In the genomic region with DNA sequence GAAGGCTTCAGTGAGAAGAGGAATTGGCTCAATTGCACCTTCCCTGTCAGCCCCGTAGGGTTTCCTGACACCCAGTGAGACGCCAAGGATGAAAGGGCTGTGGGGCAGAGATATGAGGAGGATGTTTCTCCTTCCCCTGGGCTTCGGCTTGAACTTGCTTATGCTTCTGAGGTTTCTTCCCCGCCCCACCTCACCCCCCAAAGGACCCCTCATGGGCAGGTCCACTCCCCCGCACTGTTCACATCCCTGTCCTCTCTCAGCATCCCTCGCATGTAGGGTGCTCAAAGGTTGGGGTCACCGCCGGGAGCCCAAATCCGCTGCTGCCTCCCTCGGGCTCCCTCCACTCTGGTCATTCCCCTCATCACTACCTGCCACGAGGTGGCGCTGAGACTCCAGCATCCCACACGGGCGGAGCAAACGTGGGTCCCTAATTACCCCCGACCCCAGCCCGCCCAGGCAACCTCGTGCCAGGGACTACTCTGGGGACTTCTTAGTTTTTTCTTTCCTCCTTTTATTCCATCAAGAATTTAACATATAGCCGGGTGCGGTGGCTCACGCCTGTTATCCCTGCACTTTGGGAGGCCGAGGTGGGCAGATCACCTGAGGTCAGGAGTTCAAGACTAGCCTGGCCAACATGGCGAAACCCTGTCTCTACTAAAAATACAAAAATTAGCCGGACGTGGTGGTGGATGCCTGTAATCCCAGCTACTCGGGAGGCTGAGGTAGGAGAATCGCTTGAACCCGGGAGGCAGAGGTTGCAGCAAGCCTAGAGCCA, we compare ENCODE assay signal across 2 cellular contexts.
TF ChIP-seq lines count a peak whose summit lies in the region.

No MANE protein-coding gene starts in this region.

TF ChIP-seq in GM23338, 12 proteins besides CTCF, POLR2A, EP300 and RAD21 (continued from another document):
- TF ChIP-seq, protein P1, sequence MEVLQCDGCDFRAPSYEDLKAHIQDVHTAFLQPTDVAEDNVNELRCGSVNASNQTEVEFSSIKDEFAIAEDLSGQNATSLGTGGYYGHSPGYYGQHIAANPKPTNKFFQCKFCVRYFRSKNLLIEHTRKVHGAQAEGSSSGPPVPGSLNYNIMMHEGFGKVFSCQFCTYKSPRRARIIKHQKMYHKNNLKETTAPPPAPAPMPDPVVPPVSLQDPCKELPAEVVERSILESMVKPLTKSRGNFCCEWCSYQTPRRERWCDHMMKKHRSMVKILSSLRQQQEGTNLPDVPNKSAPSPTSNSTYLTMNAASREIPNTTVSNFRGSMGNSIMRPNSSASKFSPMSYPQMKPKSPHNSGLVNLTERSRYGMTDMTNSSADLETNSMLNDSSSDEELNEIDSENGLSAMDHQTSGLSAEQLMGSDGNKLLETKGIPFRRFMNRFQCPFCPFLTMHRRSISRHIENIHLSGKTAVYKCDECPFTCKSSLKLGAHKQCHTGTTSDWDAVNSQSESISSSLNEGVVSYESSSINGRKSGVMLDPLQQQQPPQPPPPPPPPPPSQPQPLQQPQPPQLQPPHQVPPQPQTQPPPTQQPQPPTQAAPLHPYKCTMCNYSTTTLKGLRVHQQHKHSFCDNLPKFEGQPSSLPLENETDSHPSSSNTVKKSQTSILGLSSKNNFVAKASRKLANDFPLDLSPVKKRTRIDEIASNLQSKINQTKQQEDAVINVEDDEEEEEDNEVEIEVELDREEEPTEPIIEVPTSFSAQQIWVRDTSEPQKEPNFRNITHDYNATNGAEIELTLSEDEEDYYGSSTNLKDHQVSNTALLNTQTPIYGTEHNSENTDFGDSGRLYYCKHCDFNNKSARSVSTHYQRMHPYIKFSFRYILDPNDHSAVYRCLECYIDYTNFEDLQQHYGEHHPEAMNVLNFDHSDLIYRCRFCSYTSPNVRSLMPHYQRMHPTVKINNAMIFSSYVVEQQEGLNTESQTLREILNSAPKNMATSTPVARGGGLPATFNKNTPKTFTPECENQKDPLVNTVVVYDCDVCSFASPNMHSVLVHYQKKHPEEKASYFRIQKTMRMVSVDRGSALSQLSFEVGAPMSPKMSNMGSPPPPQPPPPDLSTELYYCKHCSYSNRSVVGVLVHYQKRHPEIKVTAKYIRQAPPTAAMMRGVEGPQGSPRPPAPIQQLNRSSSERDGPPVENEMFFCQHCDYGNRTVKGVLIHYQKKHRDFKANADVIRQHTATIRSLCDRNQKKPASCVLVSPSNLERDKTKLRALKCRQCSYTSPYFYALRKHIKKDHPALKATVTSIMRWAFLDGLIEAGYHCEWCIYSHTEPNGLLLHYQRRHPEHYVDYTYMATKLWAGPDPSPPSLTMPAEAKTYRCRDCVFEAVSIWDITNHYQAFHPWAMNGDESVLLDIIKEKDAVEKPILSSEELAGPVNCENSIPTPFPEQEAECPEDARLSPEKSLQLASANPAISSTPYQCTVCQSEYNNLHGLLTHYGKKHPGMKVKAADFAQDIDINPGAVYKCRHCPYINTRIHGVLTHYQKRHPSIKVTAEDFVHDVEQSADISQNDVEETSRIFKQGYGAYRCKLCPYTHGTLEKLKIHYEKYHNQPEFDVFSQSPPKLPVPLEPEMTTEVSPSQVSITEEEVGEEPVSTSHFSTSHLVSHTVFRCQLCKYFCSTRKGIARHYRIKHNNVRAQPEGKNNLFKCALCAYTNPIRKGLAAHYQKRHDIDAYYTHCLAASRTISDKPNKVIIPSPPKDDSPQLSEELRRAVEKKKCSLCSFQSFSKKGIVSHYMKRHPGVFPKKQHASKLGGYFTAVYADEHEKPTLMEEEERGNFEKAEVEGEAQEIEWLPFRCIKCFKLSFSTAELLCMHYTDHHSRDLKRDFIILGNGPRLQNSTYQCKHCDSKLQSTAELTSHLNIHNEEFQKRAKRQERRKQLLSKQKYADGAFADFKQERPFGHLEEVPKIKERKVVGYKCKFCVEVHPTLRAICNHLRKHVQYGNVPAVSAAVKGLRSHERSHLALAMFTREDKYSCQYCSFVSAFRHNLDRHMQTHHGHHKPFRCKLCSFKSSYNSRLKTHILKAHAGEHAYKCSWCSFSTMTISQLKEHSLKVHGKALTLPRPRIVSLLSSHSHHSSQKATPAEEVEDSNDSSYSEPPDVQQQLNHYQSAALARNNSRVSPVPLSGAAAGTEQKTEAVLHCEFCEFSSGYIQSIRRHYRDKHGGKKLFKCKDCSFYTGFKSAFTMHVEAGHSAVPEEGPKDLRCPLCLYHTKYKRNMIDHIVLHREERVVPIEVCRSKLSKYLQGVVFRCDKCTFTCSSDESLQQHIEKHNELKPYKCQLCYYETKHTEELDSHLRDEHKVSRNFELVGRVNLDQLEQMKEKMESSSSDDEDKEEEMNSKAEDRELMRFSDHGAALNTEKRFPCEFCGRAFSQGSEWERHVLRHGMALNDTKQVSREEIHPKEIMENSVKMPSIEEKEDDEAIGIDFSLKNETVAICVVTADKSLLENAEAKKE (CRISPR knock-in tag; IDR thresholded peaks at IDR 0.05) = no peak
- no peak for TF ChIP-seq NANOG (IDR thresholded peaks at IDR 0.05; ENCODE audit: borderline replicate concordance)
- TF ChIP-seq POLR2AphosphoS5 (IDR thresholded peaks at IDR 0.05; ENCODE audit: low read depth) = no peak
- no peak for TF ChIP-seq JUNB (IDR thresholded peaks at IDR 0.05; ENCODE audit: unreplicated experiment)
- TF ChIP-seq ZNF331 (CRISPR knock-in tag; IDR thresholded peaks at IDR 0.05; ENCODE audit: low read depth) = no peak
- TF ChIP-seq EZH2phosphoT487 (IDR thresholded peaks at IDR 0.05; ENCODE audit: unreplicated experiment) = no peak
- TF ChIP-seq, protein P2, sequence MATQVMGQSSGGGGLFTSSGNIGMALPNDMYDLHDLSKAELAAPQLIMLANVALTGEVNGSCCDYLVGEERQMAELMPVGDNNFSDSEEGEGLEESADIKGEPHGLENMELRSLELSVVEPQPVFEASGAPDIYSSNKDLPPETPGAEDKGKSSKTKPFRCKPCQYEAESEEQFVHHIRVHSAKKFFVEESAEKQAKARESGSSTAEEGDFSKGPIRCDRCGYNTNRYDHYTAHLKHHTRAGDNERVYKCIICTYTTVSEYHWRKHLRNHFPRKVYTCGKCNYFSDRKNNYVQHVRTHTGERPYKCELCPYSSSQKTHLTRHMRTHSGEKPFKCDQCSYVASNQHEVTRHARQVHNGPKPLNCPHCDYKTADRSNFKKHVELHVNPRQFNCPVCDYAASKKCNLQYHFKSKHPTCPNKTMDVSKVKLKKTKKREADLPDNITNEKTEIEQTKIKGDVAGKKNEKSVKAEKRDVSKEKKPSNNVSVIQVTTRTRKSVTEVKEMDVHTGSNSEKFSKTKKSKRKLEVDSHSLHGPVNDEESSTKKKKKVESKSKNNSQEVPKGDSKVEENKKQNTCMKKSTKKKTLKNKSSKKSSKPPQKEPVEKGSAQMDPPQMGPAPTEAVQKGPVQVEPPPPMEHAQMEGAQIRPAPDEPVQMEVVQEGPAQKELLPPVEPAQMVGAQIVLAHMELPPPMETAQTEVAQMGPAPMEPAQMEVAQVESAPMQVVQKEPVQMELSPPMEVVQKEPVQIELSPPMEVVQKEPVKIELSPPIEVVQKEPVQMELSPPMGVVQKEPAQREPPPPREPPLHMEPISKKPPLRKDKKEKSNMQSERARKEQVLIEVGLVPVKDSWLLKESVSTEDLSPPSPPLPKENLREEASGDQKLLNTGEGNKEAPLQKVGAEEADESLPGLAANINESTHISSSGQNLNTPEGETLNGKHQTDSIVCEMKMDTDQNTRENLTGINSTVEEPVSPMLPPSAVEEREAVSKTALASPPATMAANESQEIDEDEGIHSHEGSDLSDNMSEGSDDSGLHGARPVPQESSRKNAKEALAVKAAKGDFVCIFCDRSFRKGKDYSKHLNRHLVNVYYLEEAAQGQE (IDR thresholded peaks at IDR 0.05; ENCODE audit: unreplicated experiment) = no peak
- no peak for TF ChIP-seq ZNF114 (CRISPR knock-in tag; IDR thresholded peaks at IDR 0.05)

TF ChIP-seq in SK-N-SH treated with all-trans-retinoic acid at 6 μM for 48 hours, 23 proteins besides CTCF, POLR2A, EP300 and RAD21 (continued from another document):
- TF ChIP-seq, protein P3, sequence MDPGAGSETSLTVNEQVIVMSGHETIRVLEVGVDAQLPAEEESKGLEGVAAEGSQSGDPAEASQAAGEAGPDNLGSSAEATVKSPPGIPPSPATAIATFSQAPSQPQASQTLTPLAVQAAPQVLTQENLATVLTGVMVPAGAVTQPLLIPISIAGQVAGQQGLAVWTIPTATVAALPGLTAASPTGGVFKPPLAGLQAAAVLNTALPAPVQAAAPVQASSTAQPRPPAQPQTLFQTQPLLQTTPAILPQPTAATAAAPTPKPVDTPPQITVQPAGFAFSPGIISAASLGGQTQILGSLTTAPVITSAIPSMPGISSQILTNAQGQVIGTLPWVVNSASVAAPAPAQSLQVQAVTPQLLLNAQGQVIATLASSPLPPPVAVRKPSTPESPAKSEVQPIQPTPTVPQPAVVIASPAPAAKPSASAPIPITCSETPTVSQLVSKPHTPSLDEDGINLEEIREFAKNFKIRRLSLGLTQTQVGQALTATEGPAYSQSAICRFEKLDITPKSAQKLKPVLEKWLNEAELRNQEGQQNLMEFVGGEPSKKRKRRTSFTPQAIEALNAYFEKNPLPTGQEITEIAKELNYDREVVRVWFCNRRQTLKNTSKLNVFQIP (CRISPR knock-in tag; IDR thresholded peaks at IDR 0.05; ENCODE audit: borderline replicate concordance, low read depth) = no peak
- TF ChIP-seq, protein P4, sequence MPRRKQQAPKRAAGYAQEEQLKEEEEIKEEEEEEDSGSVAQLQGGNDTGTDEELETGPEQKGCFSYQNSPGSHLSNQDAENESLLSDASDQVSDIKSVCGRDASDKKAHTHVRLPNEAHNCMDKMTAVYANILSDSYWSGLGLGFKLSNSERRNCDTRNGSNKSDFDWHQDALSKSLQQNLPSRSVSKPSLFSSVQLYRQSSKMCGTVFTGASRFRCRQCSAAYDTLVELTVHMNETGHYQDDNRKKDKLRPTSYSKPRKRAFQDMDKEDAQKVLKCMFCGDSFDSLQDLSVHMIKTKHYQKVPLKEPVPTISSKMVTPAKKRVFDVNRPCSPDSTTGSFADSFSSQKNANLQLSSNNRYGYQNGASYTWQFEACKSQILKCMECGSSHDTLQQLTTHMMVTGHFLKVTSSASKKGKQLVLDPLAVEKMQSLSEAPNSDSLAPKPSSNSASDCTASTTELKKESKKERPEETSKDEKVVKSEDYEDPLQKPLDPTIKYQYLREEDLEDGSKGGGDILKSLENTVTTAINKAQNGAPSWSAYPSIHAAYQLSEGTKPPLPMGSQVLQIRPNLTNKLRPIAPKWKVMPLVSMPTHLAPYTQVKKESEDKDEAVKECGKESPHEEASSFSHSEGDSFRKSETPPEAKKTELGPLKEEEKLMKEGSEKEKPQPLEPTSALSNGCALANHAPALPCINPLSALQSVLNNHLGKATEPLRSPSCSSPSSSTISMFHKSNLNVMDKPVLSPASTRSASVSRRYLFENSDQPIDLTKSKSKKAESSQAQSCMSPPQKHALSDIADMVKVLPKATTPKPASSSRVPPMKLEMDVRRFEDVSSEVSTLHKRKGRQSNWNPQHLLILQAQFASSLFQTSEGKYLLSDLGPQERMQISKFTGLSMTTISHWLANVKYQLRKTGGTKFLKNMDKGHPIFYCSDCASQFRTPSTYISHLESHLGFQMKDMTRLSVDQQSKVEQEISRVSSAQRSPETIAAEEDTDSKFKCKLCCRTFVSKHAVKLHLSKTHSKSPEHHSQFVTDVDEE (CRISPR knock-in tag; IDR thresholded peaks at IDR 0.05) = no peak
- no peak for TF ChIP-seq SNAI2 (CRISPR knock-in tag; IDR thresholded peaks at IDR 0.05)
